8 cellular contexts compared by ENCODE assay signal in genomic region chr1:51517361-51518032, GRCh38. TPM values are rescaled to one million over a fixed set of nuclear protein-coding genes. Genes with fewer than 3 reads are reported as not detected.
A peak's percentile ranks its signal among the peaks of the same experiment; 100 is the strongest.
DNase-seq lines count a peak whose midpoint lies in the region; ATAC-seq and TF ChIP-seq lines count a peak whose summit lies in the region.

No MANE protein-coding gene starts in this region.

- H3K4me3 Mint-ChIP-seq in activated CD4-positive, alpha-beta T cell treated with anti-CD3 and anti-CD28 coated beads for 36 hours = peak overlapping the region; percentile 100

- H3K23ac ChIP-seq in trophoblast cell (ENCODE audit: low read length) = no peak overlapping the region

- 1 to 3% methylated on average over 7 of the region's 7 CpGs for WGBS in esophagus squamous epithelium, 2 donors
- WGBS in trophoblast cell (ENCODE audit: extremely low coverage, insufficient coverage, insufficient read length) = no CpG with 5 or more reads among the region's 7 CpGs

- no peak overlapping the region for H2BK12ac ChIP-seq in trophoblast cell (ENCODE audit: low read length)

- H3K36me3 ChIP-seq in esophagus squamous epithelium = no peaks in the 10 kb centered on the region
- no peaks in the 10 kb centered on the region for H3K36me3 ChIP-seq in trophoblast cell (ENCODE audit: control insufficient read depth in 1 of 2, insufficient read depth in 2 of 2, low read length in 2 of 2)

- peaks cover 58% of the 10 kb centered on the region for H3K4me1 Mint-ChIP-seq in activated CD4-positive, alpha-beta T cell treated with anti-CD3 and anti-CD28 coated beads for 36 hours

- H3K14ac ChIP-seq in trophoblast cell (ENCODE audit: low read length) = peak overlapping the region; percentile 5

- no peak overlapping the region for H2AFZ ChIP-seq in trophoblast cell (ENCODE audit: insufficient read depth, low read length, poor library complexity)

- H3K9me3 ChIP-seq in esophagus squamous epithelium (no peaks in the 10 kb centered on the region), trophoblast cell (ENCODE audit: insufficient read depth, low read depth, low read length) (no peaks in the 10 kb centered on the region)

- H3K27me3 ChIP-seq in esophagus squamous epithelium (no peaks in the 10 kb centered on the region), trophoblast cell (ENCODE audit: insufficient read depth, low read length) (no peaks in the 10 kb centered on the region)

- H3K4ac ChIP-seq in trophoblast cell (ENCODE audit: low read depth, low read length) = peak overlapping the region; percentile 53

- peak overlapping the region; percentile 99 for H3K4me2 ChIP-seq in trophoblast cell (ENCODE audit: low read length)

- intact Hi-C loops in activated CD4-positive, alpha-beta T cell treated with anti-CD3 and anti-CD28 coated beads for 36 hours (cut with DNase I, micrococcal nuclease) = loop anchor here (2.0 to 10.0 kb wide), 9 partner anchors 13 to 850 kb away; partner anchors contain the start of genes CC2D1B (in 1 of the 2), NRDC (in 1 of the 2), OSBPL9 (in 1 of the 2) and RNF11 (in 1 of the 2)
- intact Hi-C loops in esophagus squamous epithelium (cut with DNase I) = no loop called here

- POLR2A ChIA-PET in activated CD4-positive, alpha-beta T cell treated with anti-CD3 and anti-CD28 coated beads for 36 hours (lab: Charles Lee) = no interaction called here

- no peaks in the 10 kb centered on the region for H3K27me3 Mint-ChIP-seq in activated CD4-positive, alpha-beta T cell treated with anti-CD3 and anti-CD28 coated beads for 36 hours

- TF ChIP-seq POLR2A in esophagus squamous epithelium (IDR thresholded peaks at IDR 0.05) = no peak

- TF ChIP-seq CTCF in esophagus squamous epithelium (IDR thresholded peaks at IDR 0.05) = no peak

- peaks cover 8% of the 10 kb centered on the region for H3K79me1 ChIP-seq in trophoblast cell (ENCODE audit: low read length)

- H4K8ac ChIP-seq in trophoblast cell (ENCODE audit: low read depth, low read length) = no peak overlapping the region

- H3K9ac ChIP-seq in trophoblast cell (ENCODE audit: low read length) = no peak overlapping the region

- H3K4me3 ChIP-seq in esophagus squamous epithelium (peak overlapping the region; percentile 64 to 93 (median 82)), trophoblast cell (ENCODE audit: low read depth, low read length) (peak overlapping the region; percentile 98)

- H3K79me2 ChIP-seq in trophoblast cell (ENCODE audit: control insufficient read depth, insufficient read depth, low read length, poor library complexity) = peaks cover 10% of the 10 kb centered on the region

- H4K12ac ChIP-seq in trophoblast cell (ENCODE audit: low read depth, low read length) = no peak overlapping the region

- ATAC-seq in activated CD4-positive, alpha-beta T cell treated with anti-CD3 and anti-CD28 coated beads for 36 hours = no peak
- ATAC-seq in SK-N-SH treated with all-trans-retinoic acid at 6 μM for 48 hours (peak; percentile 4; the same call in 2 of the 3 replicates), GM19397 (IDR thresholded peaks at IDR 0.05; ENCODE audit: unreplicated experiment) (no peak)

- H3K27ac Mint-ChIP-seq in activated CD4-positive, alpha-beta T cell treated with anti-CD3 and anti-CD28 coated beads for 36 hours = peak overlapping the region; percentile 93

- no peak overlapping the region for H2AK5ac ChIP-seq in trophoblast cell (ENCODE audit: low read length)

- DNase-seq in activated CD4-positive, alpha-beta T cell treated with anti-CD3 and anti-CD28 coated beads for 36 hours = no peak
- no peak for DNase-seq in activated CD4-positive, alpha-beta T cell treated with anti-CD3 and anti-CD28 coated beads for 4 hours
- DNase-seq in esophagus squamous epithelium (lab: John Stamatoyannopoulos, UW) = no peak
- no peak for DNase-seq in trophoblast cell
- DNase-seq in GDM1 (lab: John Stamatoyannopoulos, UW) = no peak
- no peak for DNase-seq in AG08395 (ENCODE audit: low spot score)

- CTCF ChIA-PET in activated CD4-positive, alpha-beta T cell treated with anti-CD3 and anti-CD28 coated beads for 36 hours (lab: Charles Lee) = interaction anchor here (0.7 to 1.3 kb wide), 4 partner anchors 11 to 469 kb away, joined by 3 to 4 read pairs (median 3); no protein-coding TSS in a partner anchor

- H2BK120ac ChIP-seq in trophoblast cell (ENCODE audit: insufficient read depth, low read length, poor library complexity) = no peak overlapping the region

- no peaks in the 10 kb centered on the region for H3K9me3 Mint-ChIP-seq in activated CD4-positive, alpha-beta T cell treated with anti-CD3 and anti-CD28 coated beads for 36 hours (ENCODE audit: low read depth)

- H3K27ac ChIP-seq in esophagus squamous epithelium = peak overlapping the region; percentile 92 to 98 (median 96)
- H3K27ac ChIP-seq in trophoblast cell (ENCODE audit: low read depth, low read length) = peak overlapping the region; percentile 98

- H3K4me1 ChIP-seq in esophagus squamous epithelium (peaks cover 0 to 68% (median 35%) of the 10 kb centered on the region in 3 donors), trophoblast cell (ENCODE audit: control insufficient read depth in 1 of 2, insufficient read depth in 2 of 2, low read length in 2 of 2) (peaks cover 0 to 2% of the 10 kb centered on the region in 2 experiments)

- H4K91ac ChIP-seq in trophoblast cell (ENCODE audit: low read depth, low read length) = no peak overlapping the region

- H3K18ac ChIP-seq in trophoblast cell (ENCODE audit: low read length) = no peak overlapping the region

- H3K36me3 Mint-ChIP-seq in activated CD4-positive, alpha-beta T cell treated with anti-CD3 and anti-CD28 coated beads for 36 hours (ENCODE audit: low read depth) = peaks cover 7% of the 10 kb centered on the region

- no peak overlapping the region for H2BK5ac ChIP-seq in trophoblast cell (ENCODE audit: low read depth, low read length, poor library complexity)

TF ChIP-seq in SK-N-SH treated with all-trans-retinoic acid at 6 μM for 48 hours, 23 proteins besides CTCF, POLR2A, EP300 and RAD21:
- TF ChIP-seq CSDC2 (CRISPR knock-in tag; IDR thresholded peaks at IDR 0.05) (no peak), ZFP30 (CRISPR knock-in tag; IDR thresholded peaks at IDR 0.05) (no peak), GLIS3 (CRISPR knock-in tag; IDR thresholded peaks at IDR 0.05) (no peak), ISL1 (CRISPR knock-in tag; IDR thresholded peaks at IDR 0.05) (no peak), ZNF8 (CRISPR knock-in tag; IDR thresholded peaks at IDR 0.05) (no peak), TSHZ2 (CRISPR knock-in tag; IDR thresholded peaks at IDR 0.05) (no peak), OSR1 (CRISPR knock-in tag; IDR thresholded peaks at IDR 0.05) (no peak), SNAI2 (CRISPR knock-in tag; IDR thresholded peaks at IDR 0.05) (no peak), TOX (CRISPR knock-in tag; IDR thresholded peaks at IDR 0.05; ENCODE audit: borderline replicate concordance) (no peak)

RNA-seq across cellular contexts. Expression of gene EPS15, which starts 1.6 kb away (rescaled TPM):
- 10 to 100 TPM; 59.6 to 61.6 TPM for total RNA-seq in activated CD4-positive, alpha-beta T cell treated with anti-CD3 and anti-CD28 coated beads for 36 hours
- 10 to 100 TPM; 24.8 to 86.8 (median 46.8) TPM for total RNA-seq in esophagus squamous epithelium
- 53.3 and 53.4 TPM in 2 replicates for polyA plus RNA-seq in trophoblast cell (2013)
